In the genomic region with DNA sequence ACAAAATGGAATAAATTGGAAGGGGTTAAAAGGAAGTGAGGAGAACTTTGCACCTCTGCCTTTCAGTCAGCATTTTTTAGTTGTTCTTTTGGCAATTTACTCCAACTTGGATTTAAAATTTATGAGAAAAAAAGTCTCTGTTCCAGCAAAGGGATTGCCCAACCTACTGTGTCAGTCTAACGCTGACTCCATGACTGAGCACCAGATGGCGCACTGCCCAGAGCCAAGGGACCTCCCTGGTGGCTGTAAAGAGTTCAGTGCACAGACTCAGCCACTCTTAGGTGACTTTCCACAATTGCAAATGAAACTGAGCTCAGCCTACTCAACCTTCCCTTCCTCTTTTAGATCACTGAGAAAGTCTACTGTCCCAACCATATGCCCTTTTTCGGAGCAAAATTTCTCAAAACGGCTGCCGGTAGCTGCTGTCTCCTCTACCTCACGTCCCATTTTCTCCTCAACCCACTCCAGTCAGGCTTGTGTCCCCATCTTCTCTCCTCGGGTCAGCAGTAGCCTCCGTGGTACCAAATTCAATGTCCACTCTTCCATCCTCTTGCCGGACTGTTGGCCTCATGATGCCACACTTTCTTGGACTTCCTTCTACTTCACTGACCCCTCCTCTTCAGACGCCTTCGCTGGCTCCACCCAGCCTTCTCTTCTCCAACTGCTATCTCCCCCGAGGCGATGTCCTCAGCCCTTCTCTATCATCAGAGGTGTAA, we compare ENCODE assay signal across 9 cellular contexts. TPM values are rescaled to one million over a fixed set of nuclear protein-coding genes. Genes with fewer than 3 reads are reported as not detected.
A peak's percentile ranks its signal among the peaks of the same experiment; 100 is the strongest.
DNase-seq lines count a peak whose midpoint lies in the region; ATAC-seq and TF ChIP-seq lines count a peak whose summit lies in the region.
"Had no signal": no experiment of that assay in that cellular context is flagged by ENCODE, and none has a peak within 500 bp of the region (broad histone marks: within the 10 kb centered on the region; RNA-seq: fewer than 3 reads in every experiment).

No MANE protein-coding gene starts in this region.

- H3K9me3 Mint-ChIP-seq in activated CD4-positive, alpha-beta memory T cell treated with anti-CD3 and anti-CD28 coated beads for 36 hours, result no peaks in the 10 kb centered on the region
- no peaks in the 10 kb centered on the region for H3K9me3 Mint-ChIP-seq in endothelial cell (ENCODE audit: unreplicated experiment)

- H3K36me3 ChIP-seq in muscle layer of duodenum (ENCODE audit: control insufficient read depth in 1 of 2, insufficient read depth in 2 of 2, low read length in 2 of 2), result no peaks in the 10 kb centered on the region

- H3K27ac Mint-ChIP-seq in activated CD4-positive, alpha-beta memory T cell treated with anti-CD3 and anti-CD28 coated beads for 36 hours, result no peak overlapping the region
- no peak overlapping the region for H3K27ac Mint-ChIP-seq in endothelial cell (ENCODE audit: unreplicated experiment)
- H3K27ac Mint-ChIP-seq: activated naive CD8-positive, alpha-beta T cell had no signal

- peak overlapping the region; percentile 61 for H3K27ac ChIP-seq in muscle layer of duodenum (ENCODE audit: low read length)

- intact Hi-C loops in activated CD4-positive, alpha-beta memory T cell treated with anti-CD3 and anti-CD28 coated beads for 36 hours (cut with micrococcal nuclease), result no loop called here

- POLR2A ChIA-PET in activated CD4-positive, alpha-beta memory T cell treated with anti-CD3 and anti-CD28 coated beads for 36 hours (lab: Charles Lee), result no interaction called here

- H3K4me3 Mint-ChIP-seq in activated CD4-positive, alpha-beta memory T cell treated with anti-CD3 and anti-CD28 coated beads for 36 hours, result no peak overlapping the region
- no peak overlapping the region for H3K4me3 Mint-ChIP-seq in endothelial cell (ENCODE audit: unreplicated experiment)
- H3K4me3 Mint-ChIP-seq: activated naive CD8-positive, alpha-beta T cell had no signal

- DNase-seq in COLO829 (ENCODE audit: low spot score) (peak; percentile 82), NCI-H82 (lab: John Stamatoyannopoulos, UW) (peak; percentile 83), endothelial cell (ENCODE audit: low spot score) (peak; percentile 52)
- peak; percentile 75 for DNase-seq in activated CD4-positive, alpha-beta memory T cell treated with anti-CD3 and anti-CD28 coated beads for 36 hours
- peak; percentile 64 for DNase-seq in stimulated activated naive CD8-positive, alpha-beta T cell treated with anti-CD3 and anti-CD28 coated beads, Interleukin-15, Interleukin-2, amounts not matched to agents 100 U/mL and 50 U/mL, for 24 hours

- no peak overlapping the region for H3K4me3 ChIP-seq in muscle layer of duodenum (ENCODE audit: low read depth in 1 of 2, low read length in 2 of 2)

- no peaks in the 10 kb centered on the region for H3K36me3 Mint-ChIP-seq in activated CD4-positive, alpha-beta memory T cell treated with anti-CD3 and anti-CD28 coated beads for 36 hours
- H3K36me3 Mint-ChIP-seq in endothelial cell (ENCODE audit: low read depth, unreplicated experiment), result no peaks in the 10 kb centered on the region
- H3K36me3 Mint-ChIP-seq: activated naive CD8-positive, alpha-beta T cell had no signal

- no peaks in the 10 kb centered on the region for H3K9me3 ChIP-seq in muscle layer of duodenum (ENCODE audit: control insufficient read depth in 1 of 2, low read length in 2 of 2)

- H3K4me1 ChIP-seq in muscle layer of duodenum (ENCODE audit: control insufficient read depth in 1 of 2, insufficient read depth in 2 of 2, low read length in 2 of 2), result no peaks in the 10 kb centered on the region

- no peaks in the 10 kb centered on the region for H3K27me3 ChIP-seq in muscle layer of duodenum (ENCODE audit: low read depth, low read length)

- CTCF ChIA-PET in activated CD4-positive, alpha-beta memory T cell treated with anti-CD3 and anti-CD28 coated beads for 36 hours (lab: Charles Lee), result interaction anchor here (0.6 to 1.9 kb wide), 9 partner anchors 9 to 342 kb away, joined by 3 to 5 read pairs (median 3); no protein-coding TSS in a partner anchor

- H3K27me3 Mint-ChIP-seq in activated CD4-positive, alpha-beta memory T cell treated with anti-CD3 and anti-CD28 coated beads for 36 hours, result no peaks in the 10 kb centered on the region
- no peaks in the 10 kb centered on the region for H3K27me3 Mint-ChIP-seq in endothelial cell (ENCODE audit: unreplicated experiment)
- H3K27me3 Mint-ChIP-seq: activated naive CD8-positive, alpha-beta T cell had no signal

- H3K4me1 Mint-ChIP-seq in activated CD4-positive, alpha-beta memory T cell treated with anti-CD3 and anti-CD28 coated beads for 36 hours (ENCODE audit: low read depth), result no peaks in the 10 kb centered on the region
- H3K4me1 Mint-ChIP-seq in endothelial cell (ENCODE audit: unreplicated experiment), result peaks cover 20% of the 10 kb centered on the region

- ATAC-seq in GM19395 (IDR thresholded peaks at IDR 0.05; ENCODE audit: unreplicated experiment) (peak; percentile 99), HG03439 (IDR thresholded peaks at IDR 0.05; ENCODE audit: unreplicated experiment) (peak; percentile 100)
- ATAC-seq in stimulated activated naive CD8-positive, alpha-beta T cell treated with anti-CD3 and anti-CD28 coated beads, Interleukin-15, Interleukin-2, amounts not matched to agents 100 U/mL and 50 U/mL, for 24 hours, result peak; percentile 90

- peak; percentile 31 for TF ChIP-seq CTCF in endothelial cell (IDR thresholded peaks at IDR 0.05; ENCODE audit: unreplicated experiment)

RNA-seq across cellular contexts. Expression of a gene that starts 38.7 kb away (rescaled TPM):
- total RNA-seq in activated CD4-positive, alpha-beta memory T cell treated with anti-CD3 and anti-CD28 coated beads for 36 hours, result not detected
- total RNA-seq in endothelial cell (ENCODE audit: unreplicated experiment), result not detected

RNA-seq across cellular contexts. Expression of a gene that starts 53.7 kb away (rescaled TPM):
- total RNA-seq in activated CD4-positive, alpha-beta memory T cell treated with anti-CD3 and anti-CD28 coated beads for 36 hours, result 10 to 100 TPM; 16.8 to 19.3 TPM
- total RNA-seq in endothelial cell (ENCODE audit: unreplicated experiment), result 15.2 TPM
